Comparison of ENCODE assay signal across 2 cellular contexts in genomic region chr1:86860424-86860823, GRCh38.
TF ChIP-seq lines count a peak whose summit lies in the region.

No MANE protein-coding gene starts in this region.

TF ChIP-seq in WTC11, 78 proteins besides CTCF, POLR2A, EP300 and RAD21:
- no peak for TF ChIP-seq FOXP1 (CRISPR knock-in tag; IDR thresholded peaks at IDR 0.05; ENCODE audit: borderline replicate concordance)
- TF ChIP-seq GABPB1 (CRISPR knock-in tag; IDR thresholded peaks at IDR 0.05): peak; percentile 56
TF ChIP-seq in WTC11: peak in this region for 1.

TF ChIP-seq in HepG2, 621 proteins besides CTCF, POLR2A, EP300 and RAD21:
- TF ChIP-seq NR2F6 (IDR thresholded peaks at IDR 0.05) (peak; percentile 34; the same call in 1 of the 2 replicates), NR2F6 (CRISPR knock-in tag; IDR thresholded peaks at IDR 0.05) (no peak), ZBTB10 (CRISPR knock-in tag; IDR thresholded peaks at IDR 0.05; ENCODE audit: borderline replicate concordance) (no peak), HMG20A (CRISPR knock-in tag; IDR thresholded peaks at IDR 0.05; ENCODE audit: borderline replicate concordance) (no peak), KDM3A (CRISPR knock-in tag; IDR thresholded peaks at IDR 0.05; ENCODE audit: low read depth) (no peak), ZBTB42 (CRISPR knock-in tag; IDR thresholded peaks at IDR 0.05) (no peak), ZNF510 (CRISPR knock-in tag; IDR thresholded peaks at IDR 0.05; ENCODE audit: low read depth) (no peak), TBX3 (IDR thresholded peaks at IDR 0.05; ENCODE audit: borderline replicate concordance) (no peak), ATF7 (IDR thresholded peaks at IDR 0.05) (no peak), ATF7 (CRISPR knock-in tag; IDR thresholded peaks at IDR 0.05) (no peak), IKZF4 (CRISPR knock-in tag; IDR thresholded peaks at IDR 0.05; ENCODE audit: borderline replicate concordance, low read depth, not compliant biosample characterization) (no peak), TMF1 (CRISPR knock-in tag; IDR thresholded peaks at IDR 0.05; ENCODE audit: low read depth) (no peak), NR2F1 (CRISPR knock-in tag; IDR thresholded peaks at IDR 0.05) (peak in 1 of 2 experiments; percentile 43; a peak in 2 of 4 replicates), TFAP4 (IDR thresholded peaks at IDR 0.05; ENCODE audit: borderline replicate concordance, low read depth) (no peak), FOXA1 (IDR thresholded peaks at IDR 0.05) (no peak), FOXA1 (CRISPR knock-in tag; IDR thresholded peaks at IDR 0.05) (peak; percentile 48; the same call in 1 of the 2 replicates), CBX5 (CRISPR knock-in tag; IDR thresholded peaks at IDR 0.05; ENCODE audit: borderline replicate concordance) (no peak), ZFY (CRISPR knock-in tag; IDR thresholded peaks at IDR 0.05) (no peak), PRDM10 (CRISPR knock-in tag; IDR thresholded peaks at IDR 0.05; ENCODE audit: low read depth) (no peak), CEBPG (CRISPR knock-in tag; IDR thresholded peaks at IDR 0.05) (peak; percentile 75), CEBPB (IDR thresholded peaks at IDR 0.05; ENCODE audit: borderline replicate concordance, low read depth, low read length) (peak; percentile 28; the same call in 1 of the 2 replicates), EED (CRISPR knock-in tag; IDR thresholded peaks at IDR 0.05) (no peak), ZNF33B (CRISPR knock-in tag; IDR thresholded peaks at IDR 0.05) (no peak), NFIC (IDR thresholded peaks at IDR 0.05; ENCODE audit: low read length) (0 out of 2 replicates have a peak, but pooled peaks have one; percentile 22), NCOR1 (IDR thresholded peaks at IDR 0.05; ENCODE audit: borderline replicate concordance, low read length) (peak; percentile 69), NR2C2 (CRISPR knock-in tag; IDR thresholded peaks at IDR 0.05; ENCODE audit: borderline replicate concordance) (peak; percentile 44; the same call in 1 of the 2 replicates), NR2F2 (IDR thresholded peaks at IDR 0.05; ENCODE audit: borderline replicate concordance, low read depth) (no peak), ATF4 (CRISPR knock-in tag; IDR thresholded peaks at IDR 0.05) (peak; percentile 23 to 85; a peak in 2 of 4 replicates), GATAD2A (CRISPR knock-in tag; IDR thresholded peaks at IDR 0.05) (peak; percentile 62; the same call in 1 of the 2 replicates), ARID5B (CRISPR knock-in tag; IDR thresholded peaks at IDR 0.05) (peak; percentile 36; the same call in 1 of the 2 replicates), FOXA3 (CRISPR knock-in tag; IDR thresholded peaks at IDR 0.05) (peak; percentile 64; the same call in 1 of the 2 replicates), ELK4 (CRISPR knock-in tag; IDR thresholded peaks at IDR 0.05; ENCODE audit: borderline replicate concordance) (no peak), HNF4A (CRISPR knock-in tag; IDR thresholded peaks at IDR 0.05) (peak; percentile 79), HNF4G (IDR thresholded peaks at IDR 0.05; ENCODE audit: borderline replicate concordance, low read depth, low read length) (peak; percentile 71), HNF4G (CRISPR knock-in tag; IDR thresholded peaks at IDR 0.05; ENCODE audit: borderline replicate concordance, low read depth) (no peak), ZNF557 (CRISPR knock-in tag; IDR thresholded peaks at IDR 0.05) (no peak), CHD4 (IDR thresholded peaks at IDR 0.05; ENCODE audit: borderline replicate concordance, low read length) (peak; percentile 84; the same call in 1 of the 2 replicates)
- TF ChIP-seq, protein P1, sequence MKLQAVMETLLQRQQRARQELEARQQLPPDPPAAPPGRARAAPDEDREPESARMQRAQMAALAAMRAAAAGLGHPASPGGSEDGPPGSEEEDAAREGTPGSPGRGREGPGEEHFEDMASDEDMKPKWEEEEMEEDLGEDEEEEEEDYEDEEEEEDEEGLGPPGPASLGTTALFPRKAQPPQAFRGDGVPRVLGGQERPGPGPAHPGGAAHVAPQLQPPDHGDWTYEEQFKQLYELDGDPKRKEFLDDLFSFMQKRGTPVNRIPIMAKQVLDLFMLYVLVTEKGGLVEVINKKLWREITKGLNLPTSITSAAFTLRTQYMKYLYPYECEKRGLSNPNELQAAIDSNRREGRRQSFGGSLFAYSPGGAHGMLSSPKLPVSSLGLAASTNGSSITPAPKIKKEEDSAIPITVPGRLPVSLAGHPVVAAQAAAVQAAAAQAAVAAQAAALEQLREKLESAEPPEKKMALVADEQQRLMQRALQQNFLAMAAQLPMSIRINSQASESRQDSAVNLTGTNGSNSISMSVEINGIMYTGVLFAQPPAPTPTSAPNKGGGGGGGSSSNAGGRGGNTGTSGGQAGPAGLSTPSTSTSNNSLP (IDR thresholded peaks at IDR 0.05; ENCODE audit: low read depth, low read length): peak; percentile 65; the same call in 1 of the 2 replicates
- TF ChIP-seq, protein P2, sequence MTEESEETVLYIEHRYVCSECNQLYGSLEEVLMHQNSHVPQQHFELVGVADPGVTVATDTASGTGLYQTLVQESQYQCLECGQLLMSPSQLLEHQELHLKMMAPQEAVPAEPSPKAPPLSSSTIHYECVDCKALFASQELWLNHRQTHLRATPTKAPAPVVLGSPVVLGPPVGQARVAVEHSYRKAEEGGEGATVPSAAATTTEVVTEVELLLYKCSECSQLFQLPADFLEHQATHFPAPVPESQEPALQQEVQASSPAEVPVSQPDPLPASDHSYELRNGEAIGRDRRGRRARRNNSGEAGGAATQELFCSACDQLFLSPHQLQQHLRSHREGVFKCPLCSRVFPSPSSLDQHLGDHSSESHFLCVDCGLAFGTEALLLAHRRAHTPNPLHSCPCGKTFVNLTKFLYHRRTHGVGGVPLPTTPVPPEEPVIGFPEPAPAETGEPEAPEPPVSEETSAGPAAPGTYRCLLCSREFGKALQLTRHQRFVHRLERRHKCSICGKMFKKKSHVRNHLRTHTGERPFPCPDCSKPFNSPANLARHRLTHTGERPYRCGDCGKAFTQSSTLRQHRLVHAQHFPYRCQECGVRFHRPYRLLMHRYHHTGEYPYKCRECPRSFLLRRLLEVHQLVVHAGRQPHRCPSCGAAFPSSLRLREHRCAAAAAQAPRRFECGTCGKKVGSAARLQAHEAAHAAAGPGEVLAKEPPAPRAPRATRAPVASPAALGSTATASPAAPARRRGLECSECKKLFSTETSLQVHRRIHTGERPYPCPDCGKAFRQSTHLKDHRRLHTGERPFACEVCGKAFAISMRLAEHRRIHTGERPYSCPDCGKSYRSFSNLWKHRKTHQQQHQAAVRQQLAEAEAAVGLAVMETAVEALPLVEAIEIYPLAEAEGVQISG (CRISPR knock-in tag; IDR thresholded peaks at IDR 0.05): no peak
- TF ChIP-seq, protein P3, sequence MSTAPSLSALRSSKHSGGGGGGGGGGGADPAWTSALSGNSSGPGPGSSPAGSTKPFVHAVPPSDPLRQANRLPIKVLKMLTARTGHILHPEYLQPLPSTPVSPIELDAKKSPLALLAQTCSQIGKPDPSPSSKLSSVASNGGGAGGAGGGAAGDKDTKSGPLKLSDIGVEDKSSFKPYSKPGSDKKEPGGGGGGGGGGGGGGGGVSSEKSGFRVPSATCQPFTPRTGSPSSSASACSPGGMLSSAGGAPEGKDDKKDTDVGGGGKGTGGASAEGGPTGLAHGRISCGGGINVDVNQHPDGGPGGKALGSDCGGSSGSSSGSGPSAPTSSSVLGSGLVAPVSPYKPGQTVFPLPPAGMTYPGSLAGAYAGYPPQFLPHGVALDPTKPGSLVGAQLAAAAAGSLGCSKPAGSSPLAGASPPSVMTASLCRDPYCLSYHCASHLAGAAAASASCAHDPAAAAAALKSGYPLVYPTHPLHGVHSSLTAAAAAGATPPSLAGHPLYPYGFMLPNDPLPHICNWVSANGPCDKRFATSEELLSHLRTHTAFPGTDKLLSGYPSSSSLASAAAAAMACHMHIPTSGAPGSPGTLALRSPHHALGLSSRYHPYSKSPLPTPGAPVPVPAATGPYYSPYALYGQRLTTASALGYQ (CRISPR knock-in tag; IDR thresholded peaks at IDR 0.05): no peak
